ENCODE assay signal across 24 cellular contexts in the genomic region with DNA sequence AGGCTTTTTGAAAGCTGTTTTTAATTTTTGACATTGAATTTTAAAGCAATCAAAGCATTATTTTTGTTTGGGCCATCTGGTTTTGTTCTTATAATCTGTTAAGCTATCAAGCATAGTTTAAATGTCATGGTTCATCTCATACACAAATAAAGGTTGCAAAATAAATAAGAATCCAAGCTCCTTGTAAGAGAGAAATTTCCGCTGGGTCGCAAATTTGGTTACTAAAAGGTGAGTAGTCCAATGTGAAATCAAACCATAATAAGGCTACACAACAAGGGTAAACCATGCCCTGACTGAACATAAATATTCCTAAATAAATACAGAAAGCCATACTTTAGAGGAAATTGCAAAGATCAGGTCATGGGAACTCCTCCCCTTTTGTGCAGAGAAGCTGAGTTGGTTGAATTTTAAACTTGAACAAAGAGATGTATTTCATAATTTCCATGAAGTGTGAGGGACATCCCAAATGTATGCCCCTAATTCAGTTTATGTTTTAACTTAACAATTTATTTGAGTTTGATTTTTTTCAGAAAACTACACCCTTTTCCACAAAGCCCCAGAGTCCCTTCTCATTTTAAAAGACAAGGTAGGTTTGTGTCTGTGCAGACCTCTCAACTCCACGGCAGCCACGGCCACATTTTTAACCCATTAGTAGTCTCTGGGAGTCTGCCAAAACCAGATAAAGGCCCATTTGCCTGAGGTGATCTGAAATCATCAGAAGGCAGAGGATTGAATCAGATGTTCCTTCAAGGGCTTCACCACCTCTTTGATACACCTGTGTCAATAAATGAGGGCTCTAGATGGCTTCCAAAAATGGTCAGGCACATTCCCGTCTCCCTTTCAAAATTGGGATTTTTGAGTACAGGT.
DNase-seq lines count a peak whose midpoint lies in the region; ATAC-seq, FAIRE-seq and TF ChIP-seq lines count a peak whose summit lies in the region.
"Had no signal": no experiment of that assay in that cellular context is flagged by ENCODE, and none has a peak within 500 bp of the region (broad histone marks: within the 10 kb centered on the region; RNA-seq: fewer than 3 reads in every experiment).

No MANE protein-coding gene starts in this region.

- H3K27me3 ChIP-seq in breast epithelium (peaks cover 0 to 54% of the 10 kb centered on the region in 2 donors), Panc1 (ENCODE audit: control insufficient read depth, insufficient read depth, low read length) (no peaks in the 10 kb centered on the region), H1 (replicated peaks in 1 of 4; ENCODE audit: control insufficient read depth in 3 of 4, extremely low read depth in 1 of 4, insufficient read depth in 3 of 4, low read length in 3 of 4) (no peaks in the 10 kb centered on the region), right lobe of liver (peaks cover 0 to 4% of the 10 kb centered on the region in 2 donors)
- H3K27me3 ChIP-seq: neutrophil had no signal

- ATAC-seq in Panc1 (peak; percentile 53), right lobe of liver (no peak), HG03280 (IDR thresholded peaks at IDR 0.05; ENCODE audit: unreplicated experiment) (no peak)
- ATAC-seq: activated CD4-positive, alpha-beta T cell treated with anti-CD3 and anti-CD28 coated beads for 36 hours; right cardiac atrium had no signal

- no peak for TF ChIP-seq RAD21 in H1 (IDR thresholded peaks at IDR 0.05 in 1 of 2, conservative IDR thresholded peaks at IDR 0.05 in 1 of 2; ENCODE audit: low read depth in 2 of 2, low read length in 2 of 2)

- H3K56ac ChIP-seq in H1 (replicated peaks; ENCODE audit: insufficient read length, low read depth, low read length), result no peak overlapping the region

- no peak overlapping the region for H2BK12ac ChIP-seq in H1 (ENCODE audit: low read depth, low read length)

- no peak overlapping the region for H3K4me3 ChIP-seq in breast epithelium
- no peak overlapping the region for H3K4me3 ChIP-seq in Panc1 (ENCODE audit: low read depth in 2 of 2, low read length in 2 of 2)
- H3K4me3 ChIP-seq in H1 (ENCODE audit: extremely low read depth in 1 of 4, insufficient read depth in 2 of 4, low read depth in 3 of 4, low read length in 4 of 4), result no peak overlapping the region
- H3K4me3 ChIP-seq in right lobe of liver, result no peak overlapping the region

- FAIRE-seq in H1 (lab: Jason Lieb, UNC), result peak; percentile 32
- no peak for FAIRE-seq in HTR-8/SVneo (lab: Jason Lieb, UNC)

- no peak overlapping the region for H3K23ac ChIP-seq in H1 (ENCODE audit: insufficient read length)

- POLR2A ChIA-PET in MCF 10A (lab: Yijun Ruan, JAX), result interaction anchor here (0.6 kb wide), 1 partner anchor 33 kb away, joined by 3 read pairs; no protein-coding TSS in a partner anchor
- POLR2A ChIA-PET in Panc1 (lab: Charles Lee), result no interaction called here
- POLR2A ChIA-PET in H1 (lab: Charles Lee; ENCODE audit: partially characterized antibody), result no interaction called here

- no peaks in the 10 kb centered on the region for H3K9me3 Mint-ChIP-seq in MCF 10A (ENCODE audit: unreplicated experiment)
- H3K9me3 Mint-ChIP-seq: stimulated activated naive CD8-positive, alpha-beta T cell treated with anti-CD3 and anti-CD28 coated beads, Interleukin-15, Interleukin-2, amounts not matched to agents 100 ng/mL and 50 ng/mL, for 24 hours; T-helper 2 cell treated with Interferon-gamma antibody and Interleukin-4, amounts not matched to agents 5 μg/mL and 100 μg/mL, for 36 hours; type B pancreatic cell had no signal

- no peak overlapping the region for H3K4ac ChIP-seq in H1 (replicated peaks; ENCODE audit: insufficient read length, low read depth, low read length)

- H4K8ac ChIP-seq in H1 (ENCODE audit: extremely low read depth, insufficient read depth, low read length), result no peak overlapping the region

- H2BK5ac ChIP-seq in H1 (ENCODE audit: low read depth, low read length), result no peak overlapping the region

- H3K27me3 Mint-ChIP-seq in MCF 10A (ENCODE audit: insufficient read depth, unreplicated experiment), result peaks cover 37% of the 10 kb centered on the region
- H3K27me3 Mint-ChIP-seq: activated CD4-positive, alpha-beta T cell treated with anti-CD3 and anti-CD28 coated beads for 36 hours; stimulated activated naive CD8-positive, alpha-beta T cell treated with anti-CD3 and anti-CD28 coated beads, Interleukin-15, Interleukin-2, amounts not matched to agents 100 ng/mL and 50 ng/mL, for 24 hours; type B pancreatic cell had no signal

- H3K9ac ChIP-seq in H1 (replicated peaks in 1 of 4; ENCODE audit: extremely low read depth in 1 of 4, low read depth in 3 of 4, low read length in 3 of 4), result no peak overlapping the region

- no peak overlapping the region for H2BK15ac ChIP-seq in H1 (ENCODE audit: low read length)

- no peak overlapping the region for H4K5ac ChIP-seq in H1 (ENCODE audit: insufficient read length, low read depth, low read length)

- H4K91ac ChIP-seq in H1 (replicated peaks; ENCODE audit: insufficient read length, low read length), result no peak overlapping the region

- TF ChIP-seq POLR2A in breast epithelium (IDR thresholded peaks at IDR 0.05) (no peak), H1 (IDR thresholded peaks at IDR 0.05; ENCODE audit: control extremely low read depth in 1 of 2, low read depth in 2 of 2, low read length in 2 of 2) (no peak), right lobe of liver (IDR thresholded peaks at IDR 0.05) (no peak)

- TF ChIP-seq CTCF in MCF 10A (IDR thresholded peaks at IDR 0.05; ENCODE audit: unreplicated experiment) (no peak), breast epithelium (IDR thresholded peaks at IDR 0.05) (no peak), Panc1 (IDR thresholded peaks at IDR 0.05) (no peak), H1 (IDR thresholded peaks at IDR 0.05; ENCODE audit: control extremely low read depth in 1 of 3, insufficient read depth in 1 of 3, low read depth in 1 of 3, low read length in 3 of 3) (no peak), right lobe of liver (IDR thresholded peaks at IDR 0.05) (no peak)

- no peak for TF ChIP-seq EP300 in H1 (IDR thresholded peaks at IDR 0.05; ENCODE audit: borderline replicate concordance in 1 of 2, low read depth in 2 of 2, low read length in 2 of 2)

- H3K23me2 ChIP-seq in H1 (ENCODE audit: low read depth, low read length), result no peaks in the 10 kb centered on the region

- H3K27ac Mint-ChIP-seq in MCF 10A (ENCODE audit: low read depth, unreplicated experiment), result peak overlapping the region; percentile 9
- H3K27ac Mint-ChIP-seq: activated CD4-positive, alpha-beta T cell treated with anti-CD3 and anti-CD28 coated beads for 36 hours; mesothelial cell of epicardium; stimulated activated naive CD8-positive, alpha-beta T cell treated with anti-CD3 and anti-CD28 coated beads, Interleukin-15, Interleukin-2, amounts not matched to agents 100 ng/mL and 50 ng/mL, for 24 hours; T-helper 2 cell treated with Interferon-gamma antibody and Interleukin-4, amounts not matched to agents 5 μg/mL and 100 μg/mL, for 36 hours; type B pancreatic cell had no signal

- H4K20me1 ChIP-seq in H1 (replicated peaks in 1 of 2; ENCODE audit: control insufficient read depth in 1 of 2, insufficient read depth in 2 of 2, low read length in 2 of 2), result no peaks in the 10 kb centered on the region

- H2BK20ac ChIP-seq in H1 (ENCODE audit: low read length), result no peak overlapping the region

- in situ Hi-C loops in Panc1 (cut with HindIII; ENCODE audit: low pct_unique_long_range_greater_than_20kb, low sequenced_read_pairs), result no loop called here

- no peak overlapping the region for H3K18ac ChIP-seq in H1 (ENCODE audit: extremely low read depth, low read length)

- H3K4me3 Mint-ChIP-seq in MCF 10A (ENCODE audit: unreplicated experiment), result no peak overlapping the region
- H3K4me3 Mint-ChIP-seq: activated CD4-positive, alpha-beta T cell treated with anti-CD3 and anti-CD28 coated beads for 36 hours; mesothelial cell of epicardium; stimulated activated naive CD8-positive, alpha-beta T cell treated with anti-CD3 and anti-CD28 coated beads, Interleukin-15, Interleukin-2, amounts not matched to agents 100 ng/mL and 50 ng/mL, for 24 hours; T-helper 2 cell treated with Interferon-gamma antibody and Interleukin-4, amounts not matched to agents 5 μg/mL and 100 μg/mL, for 36 hours; type B pancreatic cell had no signal

- peaks cover 36% of the 10 kb centered on the region for H3K4me1 Mint-ChIP-seq in MCF 10A (ENCODE audit: insufficient read depth, unreplicated experiment)

- H3K4me1 ChIP-seq in breast epithelium (no peaks in the 10 kb centered on the region), Panc1 (ENCODE audit: control insufficient read depth, insufficient read depth, low read length) (peaks cover 57% of the 10 kb centered on the region), H1 (replicated peaks in 1 of 4; ENCODE audit: control insufficient read depth in 3 of 4, insufficient read depth in 4 of 4, low read length in 3 of 4) (no peaks in the 10 kb centered on the region; a peak in 2 of 7 replicates), right lobe of liver (no peaks in the 10 kb centered on the region)

- WGBS in H1 (ENCODE audit: extremely low coverage in 1 of 2, insufficient coverage in 1 of 2, insufficient read length in 1 of 2, insufficient replicate concordance in 2 of 2, low coverage in 1 of 2, low lambda C conversion rate in 2 of 2, missing lambda C conversion rate in 1 of 2), 2 experiments, result 95% methylated on average over 5 of the region's 5 CpGs; no CpG with 5 or more reads in 1 of the 2 experiments
- WGBS in right lobe of liver (ENCODE audit: insufficient coverage, low coverage, low lambda C conversion rate, missing lambda C conversion rate), result 43% methylated on average over 5 of the region's 5 CpGs

- intact Hi-C loops in MCF 10A (cut with micrococcal nuclease) (loop anchor here (1.0 kb wide), 1 partner anchor 49 kb away; no protein-coding TSS in a partner anchor), breast epithelium (cut with DNase I; ENCODE audit: low total_unique reads) (loop anchor here (5.0 kb wide), 1 partner anchor 506 kb away; no protein-coding TSS in a partner anchor), Panc1 (cut with micrococcal nuclease; ENCODE audit: unreplicated experiment) (no loop called here), right lobe of liver (cut with DNase I) (no loop called here)

- H3K79me2 ChIP-seq in H1 (ENCODE audit: control insufficient read depth in 1 of 2, insufficient read depth in 2 of 2, low read length in 2 of 2), result no peaks in the 10 kb centered on the region

- no peak overlapping the region for H2AFZ ChIP-seq in H1 (ENCODE audit: low read length)

- no peak overlapping the region for H2AK5ac ChIP-seq in H1 (ENCODE audit: low read depth, low read length)

- BruUV-seq in MCF 10A (replicated peaks; lab: Mats Ljungman, UMichigan) (no TSS peak), Panc1 (replicated peaks; lab: Mats Ljungman, UMichigan) (no TSS peak)

- no peak overlapping the region for H3K14ac ChIP-seq in H1 (ENCODE audit: insufficient read length)

- H3K27ac ChIP-seq in breast epithelium (no peak overlapping the region), Panc1 (ENCODE audit: low read length) (peak overlapping the region; percentile 60; the same call in 1 of the 2 replicates), H1 (ENCODE audit: low read depth, low read length) (no peak overlapping the region), right lobe of liver (no peak overlapping the region)
- H3K27ac ChIP-seq: neutrophil had no signal

- peak; percentile 52 for DNase-seq in MCF 10A (ENCODE audit: unreplicated experiment)
- DNase-seq in breast epithelium (ENCODE audit: low spot score in 2 of 2), result no peak
- peak; percentile 77 for DNase-seq in Panc1 (ENCODE audit: low read depth, low spot score)
- DNase-seq in H1 (ENCODE audit: low read depth in 1 of 2, low spot score in 2 of 2), result no peak
- DNase-seq in right lobe of liver, result no peak
- no peak for DNase-seq in nucleus accumbens (lab: John Stamatoyannopoulos, UW)
- DNase-seq in HTR-8/SVneo (ENCODE audit: insufficient read length, low spot score), result no peak
- DNase-seq: activated CD4-positive, alpha-beta T cell treated with anti-CD3 and anti-CD28 coated beads for 36 hours; activated naive CD4-positive, alpha-beta T cell; cortex of kidney; DND-41; H7; head of caudate nucleus; KG1; NCI-H1417; NK-92 treated with Interleukin-12 subunit alpha and Interleukin-12 subunit beta, amount 100 ng/mL, for 24 hours; right cardiac atrium; SHP77 treated with DMSO at 0.1 percent for 48 hours had no signal

- H3K9me3 ChIP-seq in breast epithelium (no peaks in the 10 kb centered on the region), Panc1 (ENCODE audit: control insufficient read depth, insufficient read depth, low read depth, low read length) (no peaks in the 10 kb centered on the region), H1 (ENCODE audit: insufficient read depth in 2 of 2, low read depth in 1 of 2, low read length in 1 of 2) (no peaks in the 10 kb centered on the region), right lobe of liver (no peaks in the 10 kb centered on the region)
- H3K9me3 ChIP-seq: neutrophil had no signal

- CTCF ChIA-PET in MCF 10A (lab: Yijun Ruan, JAX) (interaction anchor here (1.0 kb wide), 1 partner anchor 11 kb away, joined by 3 read pairs; no protein-coding TSS in a partner anchor), Panc1 (lab: Charles Lee) (interaction anchor here (0.5 kb wide), 1 partner anchor 693 kb away, joined by 3 read pairs; no protein-coding TSS in a partner anchor), H1 (lab: Charles Lee; ENCODE audit: partially characterized antibody) (no interaction called here)

- H3K36me3 ChIP-seq in breast epithelium (no peaks in the 10 kb centered on the region), Panc1 (ENCODE audit: control insufficient read depth, insufficient read depth, low read length) (no peaks in the 10 kb centered on the region), H1 (ENCODE audit: control insufficient read depth in 2 of 4, insufficient read depth in 4 of 4, low read length in 3 of 4) (no peaks in the 10 kb centered on the region), right lobe of liver (no peaks in the 10 kb centered on the region)
- H3K36me3 ChIP-seq: neutrophil had no signal

- H2BK120ac ChIP-seq in H1 (replicated peaks; ENCODE audit: low read depth, low read length), result no peak overlapping the region

- H3K36me3 Mint-ChIP-seq in MCF 10A (ENCODE audit: insufficient read depth, unreplicated experiment), result no peaks in the 10 kb centered on the region
- H3K36me3 Mint-ChIP-seq: mesothelial cell of epicardium, type B pancreatic cell had no signal

- no peaks in the 10 kb centered on the region for H3K79me1 ChIP-seq in H1 (ENCODE audit: low read depth, low read length)

- H3K4me2 ChIP-seq in H1 (ENCODE audit: insufficient read depth in 1 of 2, low read depth in 2 of 2, low read length in 2 of 2), result no peak overlapping the region

Comparison
In these comparisons a context has a peak if more than half of its experiments do, and no peak if none do; other contexts are left out.
1. DNase-seq: peak in MCF 10A (single experiment) and Panc1 (single experiment); none in breast epithelium (0 of 2), H1 (0 of 2), right lobe of liver (0 of 3), nucleus accumbens (0 of 56) and HTR-8/SVneo (single experiment).
2. intact Hi-C loops: an anchor here in MCF 10A (1.0 kb wide) and breast epithelium (5.0 kb wide); none called in Panc1 and right lobe of liver.